Comparison of ENCODE assay signal across 8 cellular contexts in the genomic region with DNA sequence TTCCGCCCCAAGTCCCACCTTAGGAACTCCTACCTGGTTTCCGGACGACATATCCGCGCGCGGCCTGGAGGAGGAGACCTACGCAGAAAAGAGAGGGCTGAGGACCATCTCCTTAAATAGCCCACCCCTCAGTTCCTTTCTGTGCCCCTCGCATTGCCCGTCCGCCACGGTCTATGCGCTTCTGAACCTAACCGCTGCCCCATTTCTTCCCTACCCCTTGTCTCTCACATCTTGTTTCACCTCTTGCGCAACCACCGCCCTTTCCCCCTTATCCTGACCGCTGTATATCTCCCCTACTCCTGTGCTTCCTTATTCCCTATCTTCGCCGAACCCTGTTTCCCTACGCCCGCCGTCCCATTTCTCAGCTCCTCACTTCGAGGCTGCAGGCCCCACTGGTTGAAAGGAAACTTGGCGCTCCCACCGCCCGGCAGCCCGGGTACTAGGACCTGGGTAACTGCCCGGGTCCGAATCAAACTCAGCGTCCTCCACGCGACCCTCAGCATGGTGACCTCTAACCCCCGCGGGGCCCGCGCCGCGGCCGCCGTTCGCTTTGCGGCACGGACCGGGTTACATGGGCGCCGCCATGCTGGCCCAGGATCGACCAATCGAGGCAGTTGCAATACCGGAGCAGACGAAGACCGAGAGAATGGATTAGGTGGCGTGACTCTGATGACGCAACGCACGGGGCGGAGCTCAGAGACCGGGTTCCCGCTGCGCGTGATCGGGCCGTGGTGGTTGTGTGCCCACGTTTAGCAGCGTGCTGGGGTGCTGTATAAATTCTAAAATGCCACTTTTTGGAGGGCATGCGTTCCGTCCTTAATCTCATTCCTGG. TPM values are rescaled to one million over a fixed set of nuclear protein-coding genes. Genes with fewer than 3 reads are reported as not detected.
DNase-seq lines count a peak whose midpoint lies in the region; ATAC-seq and TF ChIP-seq lines count a peak whose summit lies in the region.

A gene (minus strand): TSS at position 612 of the 832 bp plus-strand sequence. CDS start 109 bp downstream, at position 503.

- peaks cover 17% of the 10 kb centered on the region for H3K4me1 Mint-ChIP-seq in type B pancreatic cell (ENCODE audit: unreplicated experiment)

- no peaks in the 10 kb centered on the region for H3K27me3 Mint-ChIP-seq in type B pancreatic cell

- TF ChIP-seq CTCF in GM12875 (IDR thresholded peaks at IDR 0.05; ENCODE audit: borderline replicate concordance, insufficient read depth, low read depth, low read length) (no peak), type B pancreatic cell (conservative IDR thresholded peaks at IDR 0.05) (no peak)

- peaks cover 10% of the 10 kb centered on the region for H3K36me3 Mint-ChIP-seq in type B pancreatic cell

- no peaks in the 10 kb centered on the region for H3K9me3 Mint-ChIP-seq in type B pancreatic cell

- peak within 1 kb of the TSS; percentile 99 for H3K27ac Mint-ChIP-seq in type B pancreatic cell

- 0 to 1% (median 1%) methylated on average over 66 of the region's 66 CpGs for WGBS in adipose tissue, 3 donors

- peak; percentile 95 for ATAC-seq in HG02798 (IDR thresholded peaks at IDR 0.05; ENCODE audit: poor library complexity, unreplicated experiment)

- peak; percentile 90 for DNase-seq in NCI-H1436 (lab: John Stamatoyannopoulos, UW)
- peak; percentile 91 for DNase-seq in T follicular helper cell (ENCODE audit: low read depth)
- DNase-seq in cardiac septum (ENCODE audit: low spot score), result peak; percentile 99
- peak; percentile 95 for DNase-seq in pons (ENCODE audit: low spot score)
- DNase-seq in type B pancreatic cell (ENCODE audit: extremely low spot score, unreplicated experiment), result peak; percentile 95

- peak within 1 kb of the TSS; percentile 70 for H3K27ac ChIP-seq in adipose tissue (ENCODE audit: low read depth, low read length)

- intact Hi-C loops in cardiac septum (cut with DNase I), result no loop called here

- peak within 1 kb of the TSS; percentile 99 for H3K4me3 Mint-ChIP-seq in type B pancreatic cell

- H3K4me3 ChIP-seq in GM12875 (ENCODE audit: low read depth, low read length), result peak within 1 kb of the TSS; percentile 67

RNA-seq across cellular contexts. Expression of the gene that starts here (rescaled TPM):
- 100 to 1,000 TPM in 2 of 3 donors, 10 to 100 TPM in 1; 69.1 to 142 (median 130) TPM for polyA plus RNA-seq in adipose tissue
- total RNA-seq in cardiac septum (71.7 TPM), type B pancreatic cell (ENCODE audit: low replicate concordance) (69.4 and 69.5 TPM in 2 replicates)

Comparison
In these comparisons a context has a peak if more than half of its experiments do, and no peak if none do; other contexts are left out.
1. Peak in every context shown above with its lines: DNase-seq, ATAC-seq, H3K4me3 ChIP-seq and H3K27ac ChIP-seq.